In genomic region chr6:118752803-118753202, GRCh38 we compare ENCODE assay signal across 32 cellular contexts.
"Had no signal": no experiment of that assay in that cellular context is flagged by ENCODE, and none has a peak within 500 bp of the region (broad histone marks: within the 10 kb centered on the region; RNA-seq: fewer than 3 reads in every experiment).

No MANE protein-coding gene starts in this region.

- H3K36me3 ChIP-seq: ascending aorta, breast epithelium, cardiac muscle cell, colonic mucosa, esophagus squamous epithelium, gastroesophageal sphincter, WERI-Rb-1 had no signal

- H3K4me3 ChIP-seq: ascending aorta, breast epithelium, cardiac muscle cell, colonic mucosa, esophagus squamous epithelium, gastroesophageal sphincter had no signal

- DNase-seq: activated B cell treated with CpG ODN at 0.5 μM for 24 hours; activated CD4-positive, alpha-beta T cell treated with anti-CD3 and anti-CD28 coated beads for 48 hours; activated CD4-positive, alpha-beta T cell treated with anti-CD3 and anti-CD28 coated beads, Interleukin-2, amount 50 U/mL, for 1 hour; activated CD4-positive, alpha-beta T cell treated with anti-CD3 and anti-CD28 coated beads, Interleukin-2, amount 50 U/mL, for 48 hours; activated CD8-positive, alpha-beta memory T cell treated with anti-CD3 and anti-CD28 coated beads for 24 hours; activated CD8-positive, alpha-beta T cell treated with anti-CD3 and anti-CD28 coated beads for 36 hours; activated effector memory CD4-positive, alpha-beta T cell treated with Interleukin-2 at 50 U/mL for 16 hours; activated gamma-delta T cell treated with Interleukin-2 at 50 U/mL for 16 hours; activated naive CD4-positive, alpha-beta T cell treated with anti-CD3 and anti-CD28 coated beads, Interleukin-2, amount 50 U/mL, for 16 hours; activated naive CD4-positive, alpha-beta T cell treated with Interleukin-2 at 50 U/mL for 16 hours; activated naive CD8-positive, alpha-beta T cell treated with anti-CD3 and anti-CD28 coated beads, Interleukin-2, amount 10 ng/mL, durations not matched to agents 7 days and 5 days; activated T-cell treated with anti-CD3 and anti-CD28 coated beads, Interleukin-2, amount 50 U/mL, for 4 hours; central memory CD4-positive, alpha-beta T cell; cerebellar nuclear complex; colonic mucosa; effector CD8-positive, alpha-beta T cell; esophagus squamous epithelium; foreskin melanocyte; SW 1271; T-helper 1 cell; T-helper 17 cell; T1000; WERI-Rb-1 had no signal

- H3K27ac Mint-ChIP-seq: activated B cell treated with CpG ODN at 0.5 μM for 24 hours; activated CD8-positive, alpha-beta T cell treated with anti-CD3 and anti-CD28 coated beads for 36 hours; activated naive CD8-positive, alpha-beta T cell treated with anti-CD3 and anti-CD28 coated beads, Interleukin-2, amount 10 ng/mL, durations not matched to agents 7 days and 5 days; activated T-helper 17 cell treated with anti-CD3 and anti-CD28 coated beads, Interleukin-2, amount 50 U/mL, for 72 hours; T-helper 17 cell; T-helper 2 cell treated with Interferon-gamma antibody and Interleukin-4, amounts not matched to agents 5 μg/mL and 100 μg/mL, for 36 hours had no signal

- H3K9me3 ChIP-seq: ascending aorta, breast epithelium, colonic mucosa, esophagus squamous epithelium, gastroesophageal sphincter had no signal

- H3K4me1 ChIP-seq: colonic mucosa had no signal

- H3K4me3 Mint-ChIP-seq: activated B cell treated with CpG ODN at 0.5 μM for 24 hours; activated CD8-positive, alpha-beta T cell treated with anti-CD3 and anti-CD28 coated beads for 36 hours; activated naive CD8-positive, alpha-beta T cell treated with anti-CD3 and anti-CD28 coated beads, Interleukin-2, amount 10 ng/mL, durations not matched to agents 7 days and 5 days; activated T-cell treated with anti-CD3 and anti-CD28 coated beads, Interleukin-2, amount 50 U/mL, for 4 hours; activated T-helper 17 cell treated with anti-CD3 and anti-CD28 coated beads, Interleukin-2, amount 50 U/mL, for 72 hours; brain; T-helper 17 cell; T-helper 2 cell treated with Interferon-gamma antibody and Interleukin-4, amounts not matched to agents 5 μg/mL and 100 μg/mL, for 36 hours had no signal

- ATAC-seq: activated CD4-positive, CD25-positive, alpha-beta regulatory T cell treated with anti-CD3 and anti-CD28 coated beads, Interleukin-2, amount 50 U/mL, for 24 hours; activated CD8-positive, alpha-beta T cell treated with anti-CD3 and anti-CD28 coated beads for 36 hours; activated T-cell treated with anti-CD3 and anti-CD28 coated beads, Interleukin-2, amount 50 U/mL, for 4 hours; activated T-helper 17 cell treated with anti-CD3 and anti-CD28 coated beads, Interleukin-2, amount 50 U/mL, for 72 hours; gastroesophageal sphincter; T-helper 17 cell had no signal

- H3K27me3 ChIP-seq: ascending aorta, breast epithelium, cardiac muscle cell, colonic mucosa, esophagus squamous epithelium had no signal

- H3K27me3 Mint-ChIP-seq: activated B cell treated with CpG ODN at 0.5 μM for 24 hours; activated CD8-positive, alpha-beta T cell treated with anti-CD3 and anti-CD28 coated beads for 36 hours; activated naive CD8-positive, alpha-beta T cell treated with anti-CD3 and anti-CD28 coated beads, Interleukin-2, amount 10 ng/mL, durations not matched to agents 7 days and 5 days; activated T-helper 17 cell treated with anti-CD3 and anti-CD28 coated beads, Interleukin-2, amount 50 U/mL, for 72 hours; T-helper 17 cell had no signal

- H3K36me3 Mint-ChIP-seq: brain had no signal

- H3K27ac ChIP-seq: ascending aorta, breast epithelium, cardiac muscle cell, colonic mucosa, epithelial cell of prostate, esophagus squamous epithelium, gastroesophageal sphincter, WERI-Rb-1 had no signal

- H3K9me3 Mint-ChIP-seq: activated B cell treated with CpG ODN at 0.5 μM for 24 hours; activated naive CD8-positive, alpha-beta T cell treated with anti-CD3 and anti-CD28 coated beads, Interleukin-2, amount 10 ng/mL, durations not matched to agents 7 days and 5 days; brain; T-helper 2 cell treated with Interferon-gamma antibody and Interleukin-4, amounts not matched to agents 5 μg/mL and 100 μg/mL, for 36 hours had no signal
